In the genomic region with DNA sequence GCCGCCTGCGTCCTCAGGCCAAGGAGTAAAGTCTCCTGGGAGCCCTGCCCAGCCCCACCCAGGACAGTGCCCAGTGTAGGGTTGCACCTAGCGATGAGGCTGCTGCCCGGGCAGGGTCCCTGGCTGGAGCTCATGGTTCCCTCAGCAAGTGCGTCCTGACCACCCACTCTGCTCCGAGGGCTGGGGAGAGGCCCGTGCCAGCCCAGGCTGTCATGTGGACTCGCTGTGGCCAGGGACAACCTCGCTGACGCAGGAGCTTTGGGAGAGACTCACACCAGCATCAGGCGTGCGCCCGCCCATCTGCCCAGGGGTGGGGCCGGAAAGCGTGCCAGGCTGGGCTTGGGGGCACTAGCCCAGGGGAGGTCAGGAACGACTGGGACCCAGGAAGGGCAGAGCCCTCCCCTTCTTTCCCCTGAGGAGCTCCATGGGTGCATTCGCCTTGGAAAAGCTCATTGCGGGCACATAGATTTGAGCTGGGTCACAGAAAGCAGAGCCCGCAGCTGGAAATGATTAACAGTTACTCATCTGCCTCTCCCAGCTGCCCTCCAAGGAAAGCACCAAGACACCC, we compare ENCODE assay signal across 2 cellular contexts.
TF ChIP-seq lines count a peak whose summit lies in the region.

No MANE protein-coding gene starts in this region.

TF ChIP-seq in IMR-90, 13 proteins besides CTCF, POLR2A, EP300 and RAD21:
- TF ChIP-seq, protein P1, sequence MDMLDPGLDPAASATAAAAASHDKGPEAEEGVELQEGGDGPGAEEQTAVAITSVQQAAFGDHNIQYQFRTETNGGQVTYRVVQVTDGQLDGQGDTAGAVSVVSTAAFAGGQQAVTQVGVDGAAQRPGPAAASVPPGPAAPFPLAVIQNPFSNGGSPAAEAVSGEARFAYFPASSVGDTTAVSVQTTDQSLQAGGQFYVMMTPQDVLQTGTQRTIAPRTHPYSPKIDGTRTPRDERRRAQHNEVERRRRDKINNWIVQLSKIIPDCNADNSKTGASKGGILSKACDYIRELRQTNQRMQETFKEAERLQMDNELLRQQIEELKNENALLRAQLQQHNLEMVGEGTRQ (IDR thresholded peaks at IDR 0.05; ENCODE audit: low read depth, low read length): peak; percentile 44; the same call in 1 of the 2 replicates
- TF ChIP-seq SMC3 (IDR thresholded peaks at IDR 0.05; ENCODE audit: low read depth, low read length) (no peak), MAFK (IDR thresholded peaks at IDR 0.05; ENCODE audit: low read depth, low read length) (no peak), BHLHE40 (IDR thresholded peaks at IDR 0.05; ENCODE audit: low read depth, low read length) (peak; percentile 67), CHD1 (IDR thresholded peaks at IDR 0.05; ENCODE audit: low read depth, low read length) (no peak)
- TF ChIP-seq, protein P2, sequence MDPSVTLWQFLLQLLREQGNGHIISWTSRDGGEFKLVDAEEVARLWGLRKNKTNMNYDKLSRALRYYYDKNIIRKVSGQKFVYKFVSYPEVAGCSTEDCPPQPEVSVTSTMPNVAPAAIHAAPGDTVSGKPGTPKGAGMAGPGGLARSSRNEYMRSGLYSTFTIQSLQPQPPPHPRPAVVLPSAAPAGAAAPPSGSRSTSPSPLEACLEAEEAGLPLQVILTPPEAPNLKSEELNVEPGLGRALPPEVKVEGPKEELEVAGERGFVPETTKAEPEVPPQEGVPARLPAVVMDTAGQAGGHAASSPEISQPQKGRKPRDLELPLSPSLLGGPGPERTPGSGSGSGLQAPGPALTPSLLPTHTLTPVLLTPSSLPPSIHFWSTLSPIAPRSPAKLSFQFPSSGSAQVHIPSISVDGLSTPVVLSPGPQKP (IDR thresholded peaks at IDR 0.05; ENCODE audit: borderline replicate concordance, low read depth, low read length): no peak

TF ChIP-seq in HepG2, 621 proteins besides CTCF, POLR2A, EP300 and RAD21:
- no peak for TF ChIP-seq ELF4 (CRISPR knock-in tag; IDR thresholded peaks at IDR 0.05; ENCODE audit: borderline replicate concordance)
- TF ChIP-seq HNRNPL (IDR thresholded peaks at IDR 0.05; ENCODE audit: low read depth, low read length): peak; percentile 62; the same call in 1 of the 2 replicates
